In genomic region chr6:151392429-151392828, GRCh38 we compare ENCODE assay signal across 8 cellular contexts. TPM values are rescaled to one million over a fixed set of nuclear protein-coding genes. Genes with fewer than 3 reads are reported as not detected.
DNase-seq lines count a peak whose midpoint lies in the region; ATAC-seq, FAIRE-seq and TF ChIP-seq lines count a peak whose summit lies in the region.

No MANE protein-coding gene starts in this region.

- no peak for FAIRE-seq in D721Med (lab: Jason Lieb, UNC)

- peak overlapping the region; percentile 96 for H3K4me3 Mint-ChIP-seq in central memory CD8-positive, alpha-beta T cell

- DNase-seq in AG04450 (ENCODE audit: low read depth, low spot score) (no peak), HUDEP-2 (lab: John Stamatoyannopoulos, UW; ENCODE audit: unreplicated experiment in 76 of 76) (no peak), D721Med (ENCODE audit: insufficient read length, low spot score) (no peak), occipital lobe (lab: John Stamatoyannopoulos, UW) (no peak)
- no peak for DNase-seq in Jurkat, Clone E6-1 (ENCODE audit: low read depth, low spot score)
- DNase-seq in central memory CD8-positive, alpha-beta T cell (ENCODE audit: low spot score in 2 of 2): no peak

- H3K9me3 Mint-ChIP-seq in central memory CD8-positive, alpha-beta T cell: no peaks in the 10 kb centered on the region

- peak overlapping the region; percentile 72 for H3K4me3 ChIP-seq in AG04450 (ENCODE audit: low read depth, low read length)
- H3K4me3 ChIP-seq in Jurkat, Clone E6-1 (ENCODE audit: low read length): peak overlapping the region; percentile 78
- H3K4me3 ChIP-seq in muscle layer of duodenum (ENCODE audit: low read depth in 1 of 2, low read length in 2 of 2): peak overlapping the region; percentile 67 to 91

- H3K9me3 ChIP-seq in AG04450 (ENCODE audit: control insufficient read depth, insufficient read depth, low read length) (no peaks in the 10 kb centered on the region), muscle layer of duodenum (ENCODE audit: control insufficient read depth in 1 of 2, low read length in 2 of 2) (no peaks in the 10 kb centered on the region)

- peaks cover 9 to 34% of the 10 kb centered on the region in 2 donors for H3K4me1 ChIP-seq in muscle layer of duodenum (ENCODE audit: control insufficient read depth in 1 of 2, insufficient read depth in 2 of 2, low read length in 2 of 2)

- no peaks in the 10 kb centered on the region for H3K27me3 ChIP-seq in AG04450 (ENCODE audit: control insufficient read depth, insufficient read depth, low read length)
- no peaks in the 10 kb centered on the region for H3K27me3 ChIP-seq in muscle layer of duodenum (ENCODE audit: low read depth, low read length)

- H3K27me3 Mint-ChIP-seq in central memory CD8-positive, alpha-beta T cell: no peaks in the 10 kb centered on the region

- H3K27ac ChIP-seq in AG04450 (ENCODE audit: low read depth, low read length) (no peak overlapping the region), muscle layer of duodenum (ENCODE audit: low read length) (peak overlapping the region; percentile 64)

- no peak for ATAC-seq in central memory CD8-positive, alpha-beta T cell (replicated peaks; ENCODE audit: extremely low read depth, poor library complexity, severe bottlenecking)
- no peak for ATAC-seq in HG03565 (IDR thresholded peaks at IDR 0.05; ENCODE audit: unreplicated experiment)

- TF ChIP-seq CTCF in AG04450 (IDR thresholded peaks at IDR 0.05; ENCODE audit: low read depth, low read length) (no peak), D721Med (IDR thresholded peaks at IDR 0.05; ENCODE audit: insufficient read depth, missing control alignments) (no peak)

- peaks cover 0 to 7% of the 10 kb centered on the region in 2 donors for H3K36me3 ChIP-seq in muscle layer of duodenum (ENCODE audit: control insufficient read depth in 1 of 2, insufficient read depth in 2 of 2, low read length in 2 of 2)

- CTCF ChIA-PET in AG04450 (lab: Charles Lee): interaction anchor here (1.6 to 1.8 kb wide), 2 partner anchors 12 to 14 kb away, joined by 3 to 10 read pairs; no protein-coding TSS in a partner anchor

- H3K27ac Mint-ChIP-seq in central memory CD8-positive, alpha-beta T cell (ENCODE audit: low read depth): peak overlapping the region; percentile 97

- POLR2A ChIA-PET in AG04450 (lab: Yijun Ruan, JAX): no interaction called here

- peaks cover 58% of the 10 kb centered on the region for H3K4me1 Mint-ChIP-seq in central memory CD8-positive, alpha-beta T cell

- H3K36me3 Mint-ChIP-seq in central memory CD8-positive, alpha-beta T cell (ENCODE audit: insufficient read depth): peaks cover 31% of the 10 kb centered on the region

RNA-seq across cellular contexts. Expression of gene ZBTB2, which starts 1.1 kb away (rescaled TPM):
- polyA plus RNA-seq in AG04450 (2011; rRNA removed): 20.9 and 22.3 TPM in 2 replicates
- 28.3 and 28.8 TPM in 2 replicates for polyA minus RNA-seq in AG04450 (2011; rRNA and poly(A)+ RNA removed)
- polyA plus RNA-seq in Jurkat, Clone E6-1 (2012; ENCODE audit: insufficient read depth, insufficient read length): 10.6 TPM
- total RNA-seq in occipital lobe: 10.3 TPM

RNA-seq across cellular contexts. Expression of gene RMND1, which starts 59.5 kb away (rescaled TPM):
- polyA plus RNA-seq in AG04450 (2011; rRNA removed): 24.3 and 27.8 TPM in 2 replicates
- polyA minus RNA-seq in AG04450 (2011; rRNA and poly(A)+ RNA removed): 20.1 and 24.6 TPM in 2 replicates
- 23.7 TPM for polyA plus RNA-seq in Jurkat, Clone E6-1 (2012; ENCODE audit: insufficient read depth, insufficient read length)
- 33.7 TPM for total RNA-seq in occipital lobe
